16 cellular contexts compared by ENCODE assay signal in the genomic region with DNA sequence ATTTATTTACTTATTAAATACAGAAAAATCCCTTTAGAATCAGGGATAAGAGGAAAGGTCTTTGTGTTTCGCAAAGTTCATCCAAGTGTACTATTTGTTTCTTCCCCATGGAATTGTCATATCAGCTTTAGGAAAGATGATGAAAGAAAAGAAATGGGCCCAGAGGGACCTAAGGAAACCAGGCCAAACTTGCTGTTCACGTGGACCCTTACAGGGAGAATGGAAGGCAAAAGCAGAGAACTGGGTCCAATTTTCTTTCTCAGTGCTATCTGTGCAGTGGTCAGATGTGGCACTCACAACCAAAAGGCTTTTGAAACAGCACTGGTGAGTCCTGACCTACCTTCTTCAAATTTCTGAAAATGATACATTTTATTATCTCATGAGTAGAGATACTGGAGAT. TPM values are rescaled to one million over a fixed set of nuclear protein-coding genes. Genes with fewer than 3 reads are reported as not detected.
DNase-seq lines count a peak whose midpoint lies in the region; ATAC-seq, FAIRE-seq and TF ChIP-seq lines count a peak whose summit lies in the region.
"Had no signal": no experiment of that assay in that cellular context is flagged by ENCODE, and none has a peak within 500 bp of the region (broad histone marks: within the 10 kb centered on the region; RNA-seq: fewer than 3 reads in every experiment).

No MANE protein-coding gene starts in this region.

- H3K9me3 Mint-ChIP-seq in activated naive CD4-positive, alpha-beta T cell treated with anti-CD3 and anti-CD28 coated beads, Interleukin-2, amount 50 U/mL, for 72 hours, result peaks cover 0 to 4% of the 10 kb centered on the region in 2 donors
- H3K9me3 Mint-ChIP-seq in naive thymus-derived CD4-positive, alpha-beta T cell, result no peaks in the 10 kb centered on the region

- peaks cover 53 to 92% (median 73%) of the 10 kb centered on the region in 7 donors for H3K4me1 Mint-ChIP-seq in naive thymus-derived CD4-positive, alpha-beta T cell

- H3K36me3 Mint-ChIP-seq in activated naive CD4-positive, alpha-beta T cell treated with anti-CD3 and anti-CD28 coated beads, Interleukin-2, amount 50 U/mL, for 72 hours, result peaks cover 20 to 53% of the 10 kb centered on the region in 2 donors
- H3K36me3 Mint-ChIP-seq in naive thymus-derived CD4-positive, alpha-beta T cell, result peaks cover 0 to 27% (median 0%) of the 10 kb centered on the region in 5 donors

- H3K27ac Mint-ChIP-seq in activated naive CD4-positive, alpha-beta T cell treated with anti-CD3 and anti-CD28 coated beads, Interleukin-2, amount 50 U/mL, for 72 hours, result peak overlapping the region; percentile 70 to 95
- peak overlapping the region in 5 of 9 donors; percentile 20 to 70 (median 34) for H3K27ac Mint-ChIP-seq in naive thymus-derived CD4-positive, alpha-beta T cell

- ATAC-seq in activated naive CD4-positive, alpha-beta T cell treated with anti-CD3 and anti-CD28 coated beads, Interleukin-2, amount 50 U/mL, for 72 hours, result no peak
- no peak for ATAC-seq in naive thymus-derived CD4-positive, alpha-beta T cell
- ATAC-seq in HG02840 (IDR thresholded peaks at IDR 0.05; ENCODE audit: low FRiP score, unreplicated experiment), result no peak
- ATAC-seq: mucosa of descending colon had no signal

- no peaks in the 10 kb centered on the region for H4K20me1 ChIP-seq in BLaER1 treated with 17β-estradiol and CSF1 and Interleukin-3, amounts not matched to agents 10 nM and 100 nM
- H4K20me1 ChIP-seq in GM23248 (ENCODE audit: insufficient read depth) (no peaks in the 10 kb centered on the region), MM.1S (ENCODE audit: insufficient read depth, low read length) (no peaks in the 10 kb centered on the region)

- 98% methylated on average over 2 of the region's 2 CpGs for WGBS in GM23248 (ENCODE audit: low coverage in 1 of 2, low lambda C conversion rate in 2 of 2, missing lambda C conversion rate in 2 of 2), 2 experiments

- H3K27ac ChIP-seq in BLaER1 treated with 17β-estradiol and CSF1 and Interleukin-3, amounts not matched to agents 10 nM and 100 nM, result peak overlapping the region in 7 of 11 experiments; percentile 64 to 82 (median 78); a peak in 14 of 22 replicates
- H3K27ac ChIP-seq in GM23248, result peak overlapping the region; percentile 38; the same call in 1 of the 2 replicates
- H3K27ac ChIP-seq in naive thymus-derived CD4-positive, alpha-beta T cell (ENCODE audit: low read depth, low read length), result no peak overlapping the region
- H3K27ac ChIP-seq in MM.1S (ENCODE audit: low read length), result no peak overlapping the region
- H3K27ac ChIP-seq: C4-2B, sigmoid colon had no signal

- FAIRE-seq in H54 (lab: Jason Lieb, UNC), result no peak
- FAIRE-seq: GM18507 had no signal

- H3K9ac ChIP-seq in BLaER1 treated with 17β-estradiol and CSF1 and Interleukin-3, amounts not matched to agents 10 nM and 100 nM, result peak overlapping the region in 1 of 11 experiments; percentile 27; a peak in 2 of 22 replicates
- H3K9ac ChIP-seq in GM23248 (no peak overlapping the region), MM.1S (ENCODE audit: low read length) (no peak overlapping the region)

- H3K9me2 ChIP-seq in GM23248 (ENCODE audit: insufficient read depth), result no peaks in the 10 kb centered on the region
- no peaks in the 10 kb centered on the region for H3K9me2 ChIP-seq in MM.1S (replicated peaks; ENCODE audit: insufficient read depth, low read length)

- H3K4me2 ChIP-seq in BLaER1 treated with 17β-estradiol and CSF1 and Interleukin-3, amounts not matched to agents 10 nM and 100 nM, result peak overlapping the region; percentile 74 to 88 (median 82); a peak in 21 of 22 replicates
- H3K4me2 ChIP-seq in GM23248 (ENCODE audit: unreplicated experiment) (no peak overlapping the region), MM.1S (ENCODE audit: low read depth, low read length) (no peak overlapping the region)

- peaks cover 42% of the 10 kb centered on the region for H3F3A ChIP-seq in GM23248 (ENCODE audit: insufficient read depth)
- no peaks in the 10 kb centered on the region for H3F3A ChIP-seq in MM.1S (ENCODE audit: insufficient read depth, low read length)

- H3K4me1 ChIP-seq in BLaER1 treated with 17β-estradiol and CSF1 and Interleukin-3, amounts not matched to agents 10 nM and 100 nM, result peaks cover 84 to 99% (median 91%) of the 10 kb centered on the region in 10 experiments
- H3K4me1 ChIP-seq in GM23248 (ENCODE audit: insufficient read depth), result peaks cover 41% of the 10 kb centered on the region
- H3K4me1 ChIP-seq in naive thymus-derived CD4-positive, alpha-beta T cell (ENCODE audit: control insufficient read depth in 2 of 2, insufficient read depth in 2 of 2, low read length in 2 of 2), result peaks cover 20 to 30% of the 10 kb centered on the region in 2 donors
- no peaks in the 10 kb centered on the region for H3K4me1 ChIP-seq in MM.1S (ENCODE audit: low read length)

- CTCF ChIA-PET in naive thymus-derived CD4-positive, alpha-beta T cell (lab: Charles Lee), result no interaction called here

- H3K36me3 ChIP-seq in BLaER1 treated with 17β-estradiol and CSF1 and Interleukin-3, amounts not matched to agents 10 nM and 100 nM, result peaks cover 0 to 8% (median 0%) of the 10 kb centered on the region in 11 experiments; a peak in 2 of 22 replicates
- no peaks in the 10 kb centered on the region for H3K36me3 ChIP-seq in GM23248 (ENCODE audit: low read depth)
- no peaks in the 10 kb centered on the region for H3K36me3 ChIP-seq in naive thymus-derived CD4-positive, alpha-beta T cell (ENCODE audit: control insufficient read depth in 2 of 3, insufficient read depth in 3 of 3, low read length in 3 of 3)
- no peaks in the 10 kb centered on the region for H3K36me3 ChIP-seq in MM.1S (replicated peaks; ENCODE audit: insufficient read depth, low read length)
- H3K36me3 ChIP-seq: sigmoid colon had no signal

- no peak for TF ChIP-seq POLR2A in H54 (IDR thresholded peaks at IDR 0.05; ENCODE audit: low read depth, low read length)

- H3K27me3 Mint-ChIP-seq in naive thymus-derived CD4-positive, alpha-beta T cell, result no peaks in the 10 kb centered on the region

- H3K4me3 Mint-ChIP-seq in naive thymus-derived CD4-positive, alpha-beta T cell, result no peak overlapping the region

- H3K9me3 ChIP-seq in BLaER1 treated with 17β-estradiol and CSF1 and Interleukin-3, amounts not matched to agents 10 nM and 100 nM (replicated peaks in 1 of 11), result peaks cover 0 to 10% (median 0%) of the 10 kb centered on the region in 11 experiments; a peak in 5 of 22 replicates
- H3K9me3 ChIP-seq in GM23248 (ENCODE audit: low read depth), result no peaks in the 10 kb centered on the region
- H3K9me3 ChIP-seq in naive thymus-derived CD4-positive, alpha-beta T cell (ENCODE audit: control insufficient read depth in 2 of 3, low read length in 3 of 3), result no peaks in the 10 kb centered on the region
- no peaks in the 10 kb centered on the region for H3K9me3 ChIP-seq in MM.1S (replicated peaks; ENCODE audit: insufficient read depth, low read length)
- H3K9me3 ChIP-seq: mucosa of descending colon, sigmoid colon had no signal

- POLR2A ChIA-PET in naive thymus-derived CD4-positive, alpha-beta T cell (lab: Charles Lee), result interaction anchor here (0.7 kb wide), 1 partner anchor 11 kb away, joined by 3 read pairs; no protein-coding TSS in a partner anchor

- H2AFZ ChIP-seq in GM23248 (no peak overlapping the region), MM.1S (ENCODE audit: low read length) (no peak overlapping the region)

- TF ChIP-seq CTCF in MM.1S (IDR thresholded peaks at IDR 0.05; ENCODE audit: low read length), result no peak

- in situ Hi-C loops in GM23248 (cut with MboI), result no loop called here

- intact Hi-C loops in naive thymus-derived CD4-positive, alpha-beta T cell (cut with micrococcal nuclease), result loop anchor here in 1 of 2 donors (1.0 to 2.0 kb wide), 2 partner anchors 21 to 23 kb away; no protein-coding TSS in a partner anchor

- DNase-seq in GM23248 (no peak), H54 (ENCODE audit: insufficient read length, low spot score) (no peak), MM.1S (no peak)
- no peak for DNase-seq in activated naive CD4-positive, alpha-beta T cell treated with anti-CD3 and anti-CD28 coated beads, Interleukin-2, amount 50 U/mL, for 72 hours (ENCODE audit: low spot score in 2 of 2)
- no peak for DNase-seq in naive thymus-derived CD4-positive, alpha-beta T cell
- DNase-seq: caudate nucleus; DMS53; effector memory CD4-positive, alpha-beta T cell; mucosa of descending colon; NCI-H2029; occipital lobe; sigmoid colon had no signal

- H3K4me3 ChIP-seq in BLaER1 treated with 17β-estradiol and CSF1 and Interleukin-3, amounts not matched to agents 10 nM and 100 nM, result no peak overlapping the region
- H3K4me3 ChIP-seq in GM23248 (no peak overlapping the region), MM.1S (ENCODE audit: low read length) (no peak overlapping the region)
- H3K4me3 ChIP-seq in naive thymus-derived CD4-positive, alpha-beta T cell (ENCODE audit: low read length), result no peak overlapping the region
- H3K4me3 ChIP-seq: mucosa of descending colon, sigmoid colon had no signal

- H3K79me2 ChIP-seq in GM23248 (ENCODE audit: insufficient read depth), result peaks cover 76% of the 10 kb centered on the region
- peaks cover 47% of the 10 kb centered on the region for H3K79me2 ChIP-seq in MM.1S (ENCODE audit: low read length)

- H3K27me3 ChIP-seq in BLaER1 treated with 17β-estradiol and CSF1 and Interleukin-3, amounts not matched to agents 10 nM and 100 nM, result no peaks in the 10 kb centered on the region
- H3K27me3 ChIP-seq in GM23248 (replicated peaks; ENCODE audit: insufficient read depth) (no peaks in the 10 kb centered on the region), MM.1S (replicated peaks; ENCODE audit: insufficient read depth, low read length) (no peaks in the 10 kb centered on the region)
- no peaks in the 10 kb centered on the region for H3K27me3 ChIP-seq in naive thymus-derived CD4-positive, alpha-beta T cell (ENCODE audit: control insufficient read depth in 2 of 2, insufficient read depth in 2 of 2, low read length in 2 of 2)
- H3K27me3 ChIP-seq: sigmoid colon had no signal

RNA-seq across cellular contexts. Expression of gene FAM133B, which starts 53.6 kb away (rescaled TPM):
- total RNA-seq in GM23248 (2014; rRNA removed; shearing (Covaris generic)), result 17.1 and 18.2 TPM in 2 replicates
- polyA plus RNA-seq in GM23248 (2016; fragmentation: Nextera tagmentation; extraction: Ambion mirVana), result 22.6 and 23.0 TPM in 2 replicates
- 10 to 100 TPM; 28.4 to 34.9 TPM for total RNA-seq in activated naive CD4-positive, alpha-beta T cell treated with anti-CD3 and anti-CD28 coated beads, Interleukin-2, amount 50 U/mL, for 72 hours
- total RNA-seq in naive thymus-derived CD4-positive, alpha-beta T cell, result 10 to 100 TPM; 37.5 to 77.0 (median 51.7) TPM
- polyA plus RNA-seq in naive thymus-derived CD4-positive, alpha-beta T cell, result 10 to 100 TPM; 14.2 to 22.5 TPM

Comparison
In these comparisons a context has a peak if more than half of its experiments do, and no peak if none do; other contexts are left out.
1. H3K27ac ChIP-seq: peak in BLaER1 treated with 17β-estradiol and CSF1 and Interleukin-3, amounts not matched to agents 10 nM and 100 nM (7 of 11) and GM23248 (single experiment); none in naive thymus-derived CD4-positive, alpha-beta T cell (single experiment) and MM.1S (single experiment).
2. H3K4me2 ChIP-seq: peak in BLaER1 treated with 17β-estradiol and CSF1 and Interleukin-3, amounts not matched to agents 10 nM and 100 nM (11 of 11); none in GM23248 (single experiment) and MM.1S (single experiment).